13 cellular contexts compared by ENCODE assay signal in the genomic region with DNA sequence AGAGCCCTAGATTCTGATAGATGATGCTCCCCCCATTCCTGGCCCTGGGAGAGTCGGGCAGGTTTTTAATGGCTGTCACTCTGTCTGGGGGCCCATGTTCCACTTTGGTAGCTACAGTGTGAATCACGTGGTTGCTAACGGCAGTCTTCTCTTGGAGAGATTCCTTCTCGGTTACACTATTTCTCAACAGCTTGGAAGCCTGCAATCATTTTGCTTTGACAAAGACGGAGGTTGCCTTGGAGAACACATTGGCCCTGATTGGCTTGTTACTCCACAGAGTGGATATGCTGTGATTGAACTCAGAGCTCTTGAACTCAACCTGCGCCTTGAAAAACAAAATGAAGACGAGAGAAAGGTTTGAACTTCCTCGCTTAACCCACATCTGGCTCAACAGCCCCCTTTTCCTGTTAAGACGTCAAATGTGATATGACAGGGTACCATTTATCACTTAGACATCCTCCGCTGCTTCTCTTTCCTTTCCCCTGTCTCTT.
DNase-seq lines count a peak whose midpoint lies in the region; ATAC-seq and TF ChIP-seq lines count a peak whose summit lies in the region.
"Had no signal": no experiment of that assay in that cellular context is flagged by ENCODE, and none has a peak within 500 bp of the region (broad histone marks: within the 10 kb centered on the region; RNA-seq: fewer than 3 reads in every experiment).

No MANE protein-coding gene starts in this region.

- H3K27ac ChIP-seq in right atrium auricular region (no peak overlapping the region), mesenchymal stem cell (ENCODE audit: low read length, poor library complexity, severe bottlenecking) (no peak overlapping the region), stomach (peak overlapping the region in 3 of 5 donors; percentile 5 to 47 (median 37))
- H3K27ac ChIP-seq: epithelial cell of prostate had no signal

- H3K4me3 ChIP-seq in right atrium auricular region (no peak overlapping the region), mesenchymal stem cell (ENCODE audit: insufficient read depth in 1 of 2, low read depth in 1 of 2, low read length in 2 of 2) (no peak overlapping the region), stomach (peak overlapping the region in 2 of 4 donors; percentile 12 to 20)

- H3K27me3 ChIP-seq in right atrium auricular region, result no peaks in the 10 kb centered on the region
- no peaks in the 10 kb centered on the region for H3K27me3 ChIP-seq in mesenchymal stem cell (ENCODE audit: control insufficient read depth in 1 of 2, insufficient read depth in 1 of 2, low read length in 2 of 2)
- no peaks in the 10 kb centered on the region for H3K27me3 ChIP-seq in stomach

- H3K9ac ChIP-seq in mesenchymal stem cell (ENCODE audit: low read length), result no peak overlapping the region

- H3K9me3 Mint-ChIP-seq in activated naive CD8-positive, alpha-beta T cell treated with anti-CD3 and anti-CD28 coated beads for 36 hours, result peaks cover 2% of the 10 kb centered on the region

- H3K27me3 Mint-ChIP-seq in activated naive CD8-positive, alpha-beta T cell treated with anti-CD3 and anti-CD28 coated beads for 36 hours, result peaks cover 33% of the 10 kb centered on the region

- H2BK12ac ChIP-seq in mesenchymal stem cell (ENCODE audit: low read length in 2 of 2), result no peak overlapping the region

- no peaks in the 10 kb centered on the region for H3K36me3 ChIP-seq in right atrium auricular region
- no peaks in the 10 kb centered on the region for H3K36me3 ChIP-seq in mesenchymal stem cell (ENCODE audit: control insufficient read depth in 1 of 2, insufficient read depth in 2 of 2, low read depth in 1 of 2, low read length in 2 of 2)
- H3K36me3 ChIP-seq in stomach, result no peaks in the 10 kb centered on the region

- no peak overlapping the region for H4K91ac ChIP-seq in mesenchymal stem cell (ENCODE audit: low read length)

- intact Hi-C loops in Right ventricle myocardium inferior (cut with DNase I) (no loop called here), stomach (cut with DNase I; ENCODE audit: low total_unique reads) (no loop called here)

- no peak overlapping the region for H3K4me2 ChIP-seq in mesenchymal stem cell (ENCODE audit: low read length, poor library complexity, severe bottlenecking)

- no peak overlapping the region for H2AK5ac ChIP-seq in mesenchymal stem cell (ENCODE audit: low read length, severe bottlenecking)

- no peak overlapping the region for H2BK5ac ChIP-seq in mesenchymal stem cell (ENCODE audit: low read depth, low read length, poor library complexity, severe bottlenecking)

- H3K4me1 ChIP-seq in right atrium auricular region, result no peaks in the 10 kb centered on the region
- no peaks in the 10 kb centered on the region for H3K4me1 ChIP-seq in mesenchymal stem cell (ENCODE audit: control insufficient read depth, insufficient read depth, low read depth, low read length)
- H3K4me1 ChIP-seq in stomach, result peaks cover 0 to 17% (median 9%) of the 10 kb centered on the region in 4 donors

- no peak for DNase-seq in Right ventricle myocardium inferior (ENCODE audit: missing footprints)
- no peak for DNase-seq in right atrium auricular region (ENCODE audit: low spot score)
- no peak for DNase-seq in activated naive CD8-positive, alpha-beta T cell treated with anti-CD3 and anti-CD28 coated beads for 36 hours
- peak; percentile 76 for DNase-seq in mesenchymal stem cell
- DNase-seq in stomach, result no peak
- no peak for DNase-seq in dedifferentiated amniotic fluid mesenchymal stem cell (ENCODE audit: extremely low spot score)
- DNase-seq in cerebellum (ENCODE audit: low spot score), result no peak
- DNase-seq: KBM-7; NCI-H2081 treated with DMSO at 0.1 percent for 48 hours; PC-3; stimulated activated CD4-positive, alpha-beta T cell treated with anti-CD3 and anti-CD28 coated beads, Interleukin-15, amount 100 ng/mL, for 24 hours had no signal

- no peaks in the 10 kb centered on the region for H3K9me3 ChIP-seq in right atrium auricular region
- H3K9me3 ChIP-seq in mesenchymal stem cell (ENCODE audit: control insufficient read depth, low read length), result no peaks in the 10 kb centered on the region
- peaks cover 0 to 5% (median 0%) of the 10 kb centered on the region in 4 donors for H3K9me3 ChIP-seq in stomach

- no peak overlapping the region for H4K8ac ChIP-seq in mesenchymal stem cell (ENCODE audit: low read length)

- H2BK120ac ChIP-seq in mesenchymal stem cell (ENCODE audit: low read depth, low read length), result no peak overlapping the region

- H3K4me1 Mint-ChIP-seq in activated naive CD8-positive, alpha-beta T cell treated with anti-CD3 and anti-CD28 coated beads for 36 hours, result peaks cover 15% of the 10 kb centered on the region

- peak overlapping the region; percentile 29 for H3K27ac Mint-ChIP-seq in activated naive CD8-positive, alpha-beta T cell treated with anti-CD3 and anti-CD28 coated beads for 36 hours

- no peak overlapping the region for H3K23ac ChIP-seq in mesenchymal stem cell (ENCODE audit: low read length in 2 of 2)

- no peak overlapping the region for H3K4ac ChIP-seq in mesenchymal stem cell (ENCODE audit: low read depth in 1 of 2, low read length in 2 of 2)

- peaks cover 3% of the 10 kb centered on the region for H3K36me3 Mint-ChIP-seq in activated naive CD8-positive, alpha-beta T cell treated with anti-CD3 and anti-CD28 coated beads for 36 hours

- no peak for TF ChIP-seq EP300 in stomach (IDR thresholded peaks at IDR 0.05)

- H3K79me1 ChIP-seq in mesenchymal stem cell (replicated peaks; ENCODE audit: low read length, poor library complexity, severe bottlenecking), result no peaks in the 10 kb centered on the region

- no peak overlapping the region for H3K4me3 Mint-ChIP-seq in activated naive CD8-positive, alpha-beta T cell treated with anti-CD3 and anti-CD28 coated beads for 36 hours

- H3K18ac ChIP-seq in mesenchymal stem cell (ENCODE audit: low read depth in 1 of 2, low read length in 2 of 2), result no peak overlapping the region

- no peak for TF ChIP-seq POLR2A in stomach (IDR thresholded peaks at IDR 0.05)

- no peak overlapping the region for H2BK15ac ChIP-seq in mesenchymal stem cell (ENCODE audit: low read depth, poor library complexity, severe bottlenecking)

- H3K14ac ChIP-seq in mesenchymal stem cell (ENCODE audit: low read length in 2 of 2), result no peak overlapping the region

- no peak overlapping the region for H2AFZ ChIP-seq in mesenchymal stem cell (ENCODE audit: low read depth, low read length)

- ATAC-seq in Right ventricle myocardium inferior (peak; percentile 44), GM19035 (IDR thresholded peaks at IDR 0.05; ENCODE audit: unreplicated experiment) (no peak)
- ATAC-seq: PC-3 had no signal

- WGBS in mesenchymal stem cell, result 56% methylated on average over 10 of the region's 10 CpGs
- 44 to 52% (median 48%) methylated on average over 10 of the region's 10 CpGs for WGBS in stomach, 5 donors

- TF ChIP-seq CTCF in right atrium auricular region (IDR thresholded peaks at IDR 0.05), result no peak
- no peak for TF ChIP-seq CTCF in stomach (IDR thresholded peaks at IDR 0.05)

Comparison
In these comparisons a context has a peak if more than half of its experiments do, and no peak if none do; other contexts are left out.
1. H3K27ac ChIP-seq: peak in stomach (3 of 5); none in right atrium auricular region (0 of 2) and mesenchymal stem cell (single experiment).